In genomic region chr14:51653096-51653814, GRCh38 we compare ENCODE assay signal across 7 cellular contexts. TPM values are rescaled to one million over a fixed set of nuclear protein-coding genes. Genes with fewer than 3 reads are reported as not detected.
DNase-seq lines count a peak whose midpoint lies in the region; ATAC-seq, FAIRE-seq and TF ChIP-seq lines count a peak whose summit lies in the region.

No MANE protein-coding gene starts in this region.

- H3K9me3 ChIP-seq in GM12878 (replicated peaks; ENCODE audit: control insufficient read depth, insufficient read depth, low read length) = no peaks in the 10 kb centered on the region

- SMC1A ChIA-PET in GM12878 (lab: Charles Lee; ENCODE audit: uncharacterized antibody, unreplicated experiment) = interaction anchor here (0.6 kb wide), 2 partner anchors 33 to 79 kb away, joined by 3 to 5 read pairs; no protein-coding TSS in a partner anchor

- no peak for TF ChIP-seq POLR2A in GM12878 (IDR thresholded peaks at IDR 0.05; ENCODE audit: low read depth, low read length)

- no peak overlapping the region for H3K9ac ChIP-seq in GM12878 (ENCODE audit: control insufficient read depth, insufficient read depth, low read length)

- no peaks in the 10 kb centered on the region for H3K4me1 ChIP-seq in GM12878 (ENCODE audit: control insufficient read depth, insufficient read depth, low read length)

- H3K4me3 ChIP-seq in GM06990 (replicated peaks; ENCODE audit: low read depth, low read length) = peak overlapping the region; percentile 87
- peak overlapping the region; percentile 84; the same call in 1 of the 2 replicates for H3K4me3 ChIP-seq in GM12878

- H3K79me2 ChIP-seq in GM12878 (ENCODE audit: control insufficient read depth, insufficient read depth, low read length) = no peaks in the 10 kb centered on the region

- FAIRE-seq in GM12878 (lab: Jason Lieb, UNC) = no peak

- POLR2A ChIA-PET in GM12878 (lab: Charles Lee) = no interaction called here

- TF ChIP-seq CTCF in GM06990 (IDR thresholded peaks at IDR 0.05; ENCODE audit: insufficient read depth, low read length, poor library complexity, severe bottlenecking) (peak; percentile 20), GM12878 (IDR thresholded peaks at IDR 0.05 in 2 of 3, conservative IDR thresholded peaks at IDR 0.05 in 1 of 3; ENCODE audit: control insufficient read depth in 2 of 3, extremely low read depth in 1 of 3, insufficient read depth in 1 of 3, low read depth in 3 of 3, low read length in 3 of 3) (no peak)

- intact Hi-C loops in GM12878 (cut with micrococcal nuclease; ENCODE audit: unreplicated experiment) = loop anchor here (2.0 to 10.0 kb wide), 5 partner anchors 96 to 371 kb away; partner anchors contain the start of gene RTRAF

- peak; percentile 22; the same call in 1 of the 2 replicates for TF ChIP-seq RAD21 in GM12878 (IDR thresholded peaks at IDR 0.05; ENCODE audit: insufficient read depth, low read depth, low read length)

- TSS peak; percentile 54 for BruUV-seq in GM12878 (replicated peaks; lab: Mats Ljungman, UMichigan)

- no peak overlapping the region for H3K27ac ChIP-seq in GM12878 (ENCODE audit: control insufficient read depth, insufficient read depth)

- DNase-seq in GM06990 (ENCODE audit: extremely low read depth, insufficient read length) (no peak), NCI-H1105 treated with DMSO at 0.1 percent for 48 hours (lab: John Stamatoyannopoulos, UW) (peak; percentile 51), GM12878 (ENCODE audit: low read depth, low spot score) (no peak), kidney tubule cell (ENCODE audit: low spot score) (peak; percentile 70), superior temporal gyrus (ENCODE audit: extremely low spot score) (peak; percentile 65), SHP77 treated with DMSO at 0.1 percent for 48 hours (lab: John Stamatoyannopoulos, UW) (no peak)

- no peaks in the 10 kb centered on the region for H3K27me3 ChIP-seq in GM06990 (replicated peaks; ENCODE audit: control insufficient read depth, insufficient read depth, low read length)
- peaks cover 3 to 10% of the 10 kb centered on the region in 2 experiments; a peak in 3 of 4 replicates for H3K27me3 ChIP-seq in GM12878 (replicated peaks in 1 of 2; ENCODE audit: control insufficient read depth in 2 of 2, insufficient read depth in 2 of 2, low read length in 1 of 2)

- no peak overlapping the region for H2AFZ ChIP-seq in GM12878 (ENCODE audit: control insufficient read depth, low read depth, low read length)

- no peaks in the 10 kb centered on the region for H4K20me1 ChIP-seq in GM12878 (ENCODE audit: control insufficient read depth, insufficient read depth)

- TF ChIP-seq EP300 in GM12878 (IDR thresholded peaks at IDR 0.05; ENCODE audit: borderline replicate concordance in 1 of 2, control insufficient read depth in 1 of 2, low read depth in 2 of 2, low read length in 2 of 2) = no peak

- H3K36me3 ChIP-seq in GM06990 (ENCODE audit: control insufficient read depth, insufficient read depth, low read length) (no peaks in the 10 kb centered on the region), GM12878 (ENCODE audit: control insufficient read depth in 2 of 2, insufficient read depth in 2 of 2, low read length in 1 of 2) (no peaks in the 10 kb centered on the region)

- ATAC-seq in GM12878 (no peak), HG02623 (IDR thresholded peaks at IDR 0.05; ENCODE audit: unreplicated experiment) (no peak)

- 18% methylated on average over 6 of the region's 6 CpGs for WGBS in GM12878 (ENCODE audit: insufficient coverage, insufficient replicate concordance, low lambda C conversion rate, missing lambda C conversion rate)

- CTCF ChIA-PET in GM12878 (lab: Yijun Ruan, JAX) = interaction anchor here (0.7 to 2.2 kb wide), 5 partner anchors 8 to 370 kb away, joined by 3 to 4 read pairs (median 3); no protein-coding TSS in a partner anchor

- in situ Hi-C loops in GM12878 (cut with MboI) = no loop called here

- RAD21 ChIA-PET in GM12878 (lab: Charles Lee; ENCODE audit: unreplicated experiment) = no interaction called here

- H3K4me2 ChIP-seq in GM12878 (ENCODE audit: control insufficient read depth, insufficient read depth) = no peak overlapping the region; the same call in 1 of the 2 replicates

TF ChIP-seq in GM12878, 131 proteins besides CTCF, POLR2A, EP300 and RAD21:
- TF ChIP-seq BMI1 (IDR thresholded peaks at IDR 0.05; ENCODE audit: borderline replicate concordance) (0 out of 2 replicates have a peak, but pooled peaks have one; percentile 19), ZBTB40 (IDR thresholded peaks at IDR 0.05; ENCODE audit: borderline replicate concordance) (no peak), KAT2A (conservative IDR thresholded peaks at IDR 0.05; ENCODE audit: control insufficient read depth, low read depth, low read length) (no peak)

RNA-seq across cellular contexts. Expression of gene FRMD6, which starts 1.5 kb away (rescaled TPM):
- total RNA-seq in GM12878 (2013; cell fraction: nucleolus; rRNA removed) = 1.8 and 2.2 TPM in 2 replicates
- 4.0 and 7.8 TPM in 2 replicates for total RNA-seq in GM12878 (2014; rRNA removed)
- total RNA-seq in GM12878 (2014; rRNA removed; fragmentation: Illumina TruSeq; extraction: Trizol) = 3.5 and 5.5 TPM in 2 replicates
- 3.9 and 6.7 TPM in 2 replicates for total RNA-seq in GM12878 (2021)
- 1.0 TPM for polyA plus RNA-seq in GM12878 (2011; ENCODE audit: low read depth)
- polyA plus RNA-seq in GM12878 (2011; rRNA removed) = 0.76 and 0.86 TPM in 2 replicates
- polyA plus RNA-seq in GM12878 (2011; cell fraction: cytosol; rRNA removed) = 0.72 and 0.75 TPM in 2 replicates
- 0.70 and 1.2 TPM in 2 replicates for polyA plus RNA-seq in GM12878 (2011; cell fraction: nucleus; rRNA removed)
- 0.83 and 1.4 TPM in 2 replicates for polyA plus RNA-seq in GM12878 (2012)
- 3.1 and 3.5 TPM in 2 replicates for polyA plus RNA-seq in GM12878 (2014; fragmentation: Illumina TruSeq; extraction: Trizol)
- 1 to 10 TPM; 1.1 to 1.6 TPM for polyA plus RNA-seq in GM12878 (2014; fragmentation: Nextera tagmentation; extraction: Ambion mirVana)
- 3.2 and 3.9 TPM in 2 replicates for polyA plus RNA-seq in GM12878 (2014; rRNA removed)
- polyA plus RNA-seq in GM12878 (2016; fragmentation: Nextera tagmentation; extraction: Ambion mirVana) = 1 to 10 TPM; 5.2 to 6.6 TPM
- 2.1 and 2.6 TPM in 2 replicates for polyA minus RNA-seq in GM12878 (2011; rRNA and poly(A)+ RNA removed)
- 0.67 and 1.7 TPM in 2 replicates for polyA minus RNA-seq in GM12878 (2011; cell fraction: cytosol; rRNA and poly(A)+ RNA removed)
- 0.60 and 2.5 TPM in 2 replicates for polyA minus RNA-seq in GM12878 (2011; cell fraction: nucleus; rRNA and poly(A)+ RNA removed)

Comparison
In these comparisons a context has a peak if more than half of its experiments do, and no peak if none do; other contexts are left out.
1. DNase-seq: peak in NCI-H1105 treated with DMSO at 0.1 percent for 48 hours (single experiment), kidney tubule cell (single experiment) and superior temporal gyrus (single experiment); none in GM06990 (single experiment), GM12878 (single experiment) and SHP77 treated with DMSO at 0.1 percent for 48 hours (single experiment).